In genomic region chr4:668219-668618, GRCh38 we compare ENCODE assay signal across 4 cellular contexts. TPM values are rescaled to one million over a fixed set of nuclear protein-coding genes. Genes with fewer than 3 reads are reported as not detected.
"Had no signal": no experiment of that assay in that cellular context is flagged by ENCODE, and none has a peak within 500 bp of the region (broad histone marks: within the 10 kb centered on the region; RNA-seq: fewer than 3 reads in every experiment).

No MANE protein-coding gene starts in this region.

RNA-seq across cellular contexts. Expression of gene SLC49A3, which starts 20.7 kb away (rescaled TPM):
- total RNA-seq: H4 had no signal

RNA-seq across cellular contexts. Expression of gene PDE6B, which starts 42.8 kb away (rescaled TPM):
- total RNA-seq: H4, HT-29 had no signal
- polyA plus RNA-seq: GM23248, IMR-90 had no signal
